ENCODE assay signal across 8 cellular contexts in genomic region chr9:109499631-109500120, GRCh38.
DNase-seq lines count a peak whose midpoint lies in the region; ATAC-seq and TF ChIP-seq lines count a peak whose summit lies in the region.

No MANE protein-coding gene starts in this region.

- no peaks in the 10 kb centered on the region for H3K9me3 ChIP-seq in mucosa of rectum (ENCODE audit: control insufficient read depth in 2 of 2, low read length in 2 of 2)

- H3K4me3 ChIP-seq in AG09309 (ENCODE audit: control insufficient read depth, low read depth, low read length) (peak overlapping the region; percentile 8), mucosa of rectum (ENCODE audit: low read length in 2 of 2) (peak overlapping the region; percentile 54 to 61)

- peak overlapping the region in 1 of 2 donors; percentile 37 for H3K9ac ChIP-seq in mucosa of rectum (ENCODE audit: low read depth in 1 of 2, low read length in 2 of 2)

- no peak for ATAC-seq in GM18909 (IDR thresholded peaks at IDR 0.05; ENCODE audit: poor library complexity, unreplicated experiment)

- H3K4me1 ChIP-seq in mucosa of rectum (ENCODE audit: control insufficient read depth in 2 of 2, insufficient read depth in 2 of 2, low read length in 2 of 2), result peaks cover 9 to 27% of the 10 kb centered on the region in 2 donors

- H3K27ac ChIP-seq in epithelial cell of prostate, result peak overlapping the region; percentile 78
- peak overlapping the region in 1 of 2 donors; percentile 28 for H3K27ac ChIP-seq in mucosa of rectum (ENCODE audit: low read depth in 2 of 2, low read length in 2 of 2)

- peaks cover 0 to 18% of the 10 kb centered on the region in 2 donors for H3K27me3 ChIP-seq in mucosa of rectum (ENCODE audit: control insufficient read depth in 2 of 2, insufficient read depth in 2 of 2, low read length in 2 of 2)

- no peak for TF ChIP-seq CTCF in AG09309 (IDR thresholded peaks at IDR 0.05; ENCODE audit: control insufficient read depth, insufficient read depth, low read depth, low read length, missing control alignments)

- no peaks in the 10 kb centered on the region for H3K36me3 ChIP-seq in mucosa of rectum (ENCODE audit: control insufficient read depth in 2 of 2, insufficient read depth in 2 of 2, low read length in 2 of 2)

- DNase-seq in AG09309 (ENCODE audit: low read depth) (no peak), NCI-H2171 treated with DMSO at 0.1 percent for 48 hours (lab: John Stamatoyannopoulos, UW) (peak; percentile 45), epithelial cell of prostate (ENCODE audit: low read depth, low spot score) (no peak), superior temporal gyrus (ENCODE audit: extremely low spot score) (no peak), T-helper 1 cell (no peak)
- no peak for DNase-seq in stimulated activated CD8-positive, alpha-beta memory T cell treated with anti-CD3 and anti-CD28 coated beads, Interleukin-4, amount 100 ng/mL, for 48 hours
